In genomic region chr7:138979226-138979979, GRCh38 we compare ENCODE assay signal across 8 cellular contexts. TPM values are rescaled to one million over a fixed set of nuclear protein-coding genes. Genes with fewer than 3 reads are reported as not detected.
DNase-seq lines count a peak whose midpoint lies in the region; ATAC-seq and TF ChIP-seq lines count a peak whose summit lies in the region.

No MANE protein-coding gene starts in this region.

- intact Hi-C loops in stomach (cut with DNase I; ENCODE audit: low total_unique reads): no loop called here

- H3K4me1 ChIP-seq in stomach: peaks cover 10 to 25% (median 22%) of the 10 kb centered on the region in 4 donors

- no peak for TF ChIP-seq POLR2A in stomach (IDR thresholded peaks at IDR 0.05)

- no peaks in the 10 kb centered on the region for H3K9me3 ChIP-seq in stomach

- no peak overlapping the region for H3K27ac ChIP-seq in 22Rv1
- no peak overlapping the region for H3K27ac ChIP-seq in stomach

- ATAC-seq in GM18517 (IDR thresholded peaks at IDR 0.05; ENCODE audit: unreplicated experiment) (peak; percentile 44), GM21526 (IDR thresholded peaks at IDR 0.05; ENCODE audit: low FRiP score, unreplicated experiment) (no peak)

- H3K36me3 ChIP-seq in stomach: no peaks in the 10 kb centered on the region

- TF ChIP-seq CTCF in 22Rv1 (IDR thresholded peaks at IDR 0.05) (peak; percentile 6; the same call in 1 of the 2 replicates), fibroblast of pulmonary artery (IDR thresholded peaks at IDR 0.05; ENCODE audit: low read length, missing control alignments) (peak; percentile 21), stomach (IDR thresholded peaks at IDR 0.05) (peak in 1 of 7 experiments; percentile 21)

- WGBS in stomach, 5 donors: 90 to 95% (median 91%) methylated on average over 6 of the region's 6 CpGs

- H3K4me3 ChIP-seq in fibroblast of pulmonary artery (replicated peaks; ENCODE audit: low read depth, low read length): no peak overlapping the region
- peak overlapping the region in 2 of 4 donors; percentile 60 to 67 for H3K4me3 ChIP-seq in stomach

- TF ChIP-seq EP300 in stomach (IDR thresholded peaks at IDR 0.05): no peak

- peaks cover 0 to 20% (median 0%) of the 10 kb centered on the region in 3 donors for H3K27me3 ChIP-seq in stomach

- DNase-seq in NCI-H2227 treated with DMSO at 0.1 percent for 48 hours (lab: John Stamatoyannopoulos, UW) (peak; percentile 9), fibroblast of pulmonary artery (ENCODE audit: low read depth) (peak; percentile 29), NCI-H1105 treated with DMSO at 0.1 percent for 48 hours (lab: John Stamatoyannopoulos, UW) (no peak), stomach (no peak), NOMO-1 treated with DMSO at 0.1 percent for 48 hours (lab: John Stamatoyannopoulos, UW; ENCODE audit: unreplicated experiment) (no peak)

RNA-seq across cellular contexts. Expression of gene KIAA1549, which starts 1.8 kb away (rescaled TPM):
- 1 to 10 TPM in 4 of 5 donors, under 1 TPM in 1; 0.87 to 7.8 (median 3.1) TPM for total RNA-seq in stomach
- under 1 TPM; 0.15 to 0.56 (median 0.28) TPM for polyA plus RNA-seq in stomach

RNA-seq across cellular contexts. Expression of gene ZC3HAV1L, which starts 56.4 kb away (rescaled TPM):
- 10 to 100 TPM in 4 of 5 donors, 1 to 10 TPM in 1; 4.7 to 31.9 (median 18.2) TPM for total RNA-seq in stomach
- 1 to 10 TPM in 1 of 3 donors, under 1 TPM in 2; 0.33 to 1.3 (median 0.76) TPM for polyA plus RNA-seq in stomach

Comparison
In these comparisons a context has a peak if more than half of its experiments do, and no peak if none do; other contexts are left out.
1. DNase-seq: peak in NCI-H2227 treated with DMSO at 0.1 percent for 48 hours (single experiment) and fibroblast of pulmonary artery (single experiment); none in NCI-H1105 treated with DMSO at 0.1 percent for 48 hours (single experiment), stomach (single experiment) and NOMO-1 treated with DMSO at 0.1 percent for 48 hours (single experiment).